In the genomic region with DNA sequence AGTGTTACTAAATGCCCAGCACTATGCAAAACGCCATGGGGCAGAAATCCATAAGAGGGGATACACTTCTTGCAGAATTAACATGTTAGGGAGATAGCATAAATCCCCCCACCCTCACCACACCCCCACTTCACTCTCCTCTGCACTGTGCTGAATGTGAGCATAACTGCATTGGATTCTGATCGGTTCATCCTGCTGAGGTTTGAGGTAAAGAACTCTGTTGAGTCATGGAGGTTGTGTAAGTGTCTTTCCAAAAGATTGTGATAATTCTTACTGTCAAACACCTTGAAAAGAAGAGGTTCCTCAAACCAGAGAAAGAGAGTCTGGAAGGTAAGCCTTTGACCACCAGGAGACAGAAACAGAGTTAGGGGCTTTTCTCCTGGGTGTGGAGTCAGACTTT, we compare ENCODE assay signal across 22 cellular contexts. TPM values are rescaled to one million over a fixed set of nuclear protein-coding genes. Genes with fewer than 3 reads are reported as not detected.
DNase-seq lines count a peak whose midpoint lies in the region; ATAC-seq and TF ChIP-seq lines count a peak whose summit lies in the region.
"Had no signal": no experiment of that assay in that cellular context is flagged by ENCODE, and none has a peak within 500 bp of the region (broad histone marks: within the 10 kb centered on the region; RNA-seq: fewer than 3 reads in every experiment).

No MANE protein-coding gene starts in this region.

- H3K4me1 Mint-ChIP-seq in activated CD4-positive, alpha-beta T cell treated with anti-CD3 and anti-CD28 coated beads, Interleukin-2, amount 10 ng/mL, durations not matched to agents 24 days and 14 days = peaks cover 24% of the 10 kb centered on the region
- H3K4me1 Mint-ChIP-seq in WTC11 = peaks cover 54% of the 10 kb centered on the region

- H3K27me3 ChIP-seq in iPS-20b (ENCODE audit: insufficient read depth, low read length) = no peaks in the 10 kb centered on the region
- no peaks in the 10 kb centered on the region for H3K27me3 ChIP-seq in upper lobe of left lung
- H3K27me3 ChIP-seq: uterus had no signal

- H3K36me3 Mint-ChIP-seq in activated CD4-positive, alpha-beta T cell treated with anti-CD3 and anti-CD28 coated beads, Interleukin-2, amount 10 ng/mL, durations not matched to agents 24 days and 14 days (ENCODE audit: low read depth) = peaks cover 4% of the 10 kb centered on the region
- H3K36me3 Mint-ChIP-seq in WTC11 = peaks cover 13% of the 10 kb centered on the region
- H3K36me3 Mint-ChIP-seq: activated naive CD8-positive, alpha-beta T cell; CD8-positive, alpha-beta T cell; naive thymus-derived CD8-positive, alpha-beta T cell had no signal

- H3K9me3 ChIP-seq in iPS-20b (ENCODE audit: insufficient read depth, low read depth, low read length) = no peaks in the 10 kb centered on the region
- no peaks in the 10 kb centered on the region for H3K9me3 ChIP-seq in upper lobe of left lung
- H3K9me3 ChIP-seq: psoas muscle, SJCRH30, uterus had no signal

- TF ChIP-seq POLR2A in upper lobe of left lung (IDR thresholded peaks at IDR 0.05) = no peak

- H3K36me3 ChIP-seq in iPS-20b (ENCODE audit: insufficient read depth, low read depth, low read length) (peaks cover 20% of the 10 kb centered on the region; the same call in 1 of the 2 replicates), upper lobe of left lung (peaks cover 0 to 2% (median 0%) of the 10 kb centered on the region in 4 donors)
- H3K36me3 ChIP-seq: SJCRH30, uterus had no signal

- TF ChIP-seq CTCF in WTC11 (IDR thresholded peaks at IDR 0.05) = no peak
- TF ChIP-seq CTCF in upper lobe of left lung (IDR thresholded peaks at IDR 0.05) = no peak

- intact Hi-C loops in activated CD4-positive, alpha-beta T cell treated with anti-CD3 and anti-CD28 coated beads, Interleukin-2, amount 10 ng/mL, durations not matched to agents 24 days and 14 days (cut with micrococcal nuclease) = no loop called here

- no peak overlapping the region for H3K4me3 Mint-ChIP-seq in activated CD4-positive, alpha-beta T cell treated with anti-CD3 and anti-CD28 coated beads, Interleukin-2, amount 10 ng/mL, durations not matched to agents 24 days and 14 days
- no peak overlapping the region for H3K4me3 Mint-ChIP-seq in WTC11
- H3K4me3 Mint-ChIP-seq: activated naive CD8-positive, alpha-beta T cell; activated T-cell treated with anti-CD3 and anti-CD28 coated beads, Interleukin-2, amount 50 U/mL, for 4 hours; CD8-positive, alpha-beta T cell had no signal

- 79 to 83% methylated on average over 2 of the region's 2 CpGs for WGBS in upper lobe of left lung, 2 donors

- H3K27me3 Mint-ChIP-seq in activated CD4-positive, alpha-beta T cell treated with anti-CD3 and anti-CD28 coated beads, Interleukin-2, amount 10 ng/mL, durations not matched to agents 24 days and 14 days = peaks cover 5% of the 10 kb centered on the region
- H3K27me3 Mint-ChIP-seq in WTC11 (ENCODE audit: low read depth) = no peaks in the 10 kb centered on the region
- H3K27me3 Mint-ChIP-seq: activated naive CD8-positive, alpha-beta T cell had no signal

- POLR2A ChIA-PET in WTC11 (lab: Charles Lee) = no interaction called here

- DNase-seq in activated CD4-positive, alpha-beta T cell treated with anti-CD3 and anti-CD28 coated beads, Interleukin-2, amount 10 ng/mL, durations not matched to agents 24 days and 14 days = no peak
- DNase-seq in activated CD4-positive, alpha-beta T cell treated with anti-CD3 and anti-CD28 coated beads, Interleukin-2, amount 50 U/mL, for 4 hours = no peak
- DNase-seq in WTC11 (ENCODE audit: low spot score) (no peak), upper lobe of left lung (no peak), GF-D8 (lab: John Stamatoyannopoulos, UW) (no peak), H4 (ENCODE audit: low spot score) (no peak), NCI-H1930 (lab: John Stamatoyannopoulos, UW) (no peak)
- DNase-seq: activated CD4-positive, alpha-beta T cell treated with anti-CD3 and anti-CD28 coated beads, Interleukin-2, amount 50 U/mL, for 48 hours; activated T-cell treated with anti-CD3 and anti-CD28 coated beads, Interleukin-2, amount 50 U/mL, for 4 hours; CD8-positive, alpha-beta T cell; DND-41; naive thymus-derived CD8-positive, alpha-beta T cell; NCI-H1105; NCI-H2227 treated with DMSO at 0.1 percent for 48 hours; psoas muscle; stimulated activated CD4-positive, alpha-beta T cell treated with anti-CD3 and anti-CD28 coated beads, Interleukin-12 subunit alpha, Interleukin-12 subunit beta, amount 100 ng/mL, for 4 hours; stimulated activated naive CD4-positive, alpha-beta T cell; uterus had no signal

- H3K4me1 ChIP-seq in iPS-20b (ENCODE audit: insufficient read depth, low read length) (peaks cover 14% of the 10 kb centered on the region; the same call in 1 of the 2 replicates), upper lobe of left lung (peaks cover 0 to 19% (median 10%) of the 10 kb centered on the region in 4 donors)
- H3K4me1 ChIP-seq: psoas muscle, SJCRH30, uterus had no signal

- CTCF ChIA-PET in WTC11 (lab: Charles Lee) = no interaction called here

- TF ChIP-seq EP300 in upper lobe of left lung (IDR thresholded peaks at IDR 0.05) = no peak

- no peak for ATAC-seq in WTC11
- ATAC-seq in upper lobe of left lung (ENCODE audit: low FRiP score in 2 of 2) = no peak
- ATAC-seq: activated T-cell treated with anti-CD3 and anti-CD28 coated beads, Interleukin-2, amount 50 U/mL, for 4 hours; CD8-positive, alpha-beta T cell; naive thymus-derived CD8-positive, alpha-beta T cell; psoas muscle had no signal

- H3K4me3 ChIP-seq in iPS-20b (ENCODE audit: low read length) (no peak overlapping the region), upper lobe of left lung (no peak overlapping the region)
- H3K4me3 ChIP-seq: lung, psoas muscle, SJCRH30, uterus had no signal

- H3K9me3 Mint-ChIP-seq in activated CD4-positive, alpha-beta T cell treated with anti-CD3 and anti-CD28 coated beads, Interleukin-2, amount 10 ng/mL, durations not matched to agents 24 days and 14 days = no peaks in the 10 kb centered on the region
- H3K9me3 Mint-ChIP-seq in WTC11 = no peaks in the 10 kb centered on the region
- H3K9me3 Mint-ChIP-seq: activated T-cell treated with anti-CD3 and anti-CD28 coated beads, Interleukin-2, amount 50 U/mL, for 4 hours; CD8-positive, alpha-beta T cell had no signal

- 0 out of 2 replicates have a peak overlapping the region, but pooled peaks have one; percentile 34 for H3K9ac ChIP-seq in iPS-20b (ENCODE audit: low read depth, low read length)

- peak overlapping the region; percentile 27 for H3K27ac ChIP-seq in iPS-20b (ENCODE audit: low read length)
- peak overlapping the region; percentile 21 to 80 (median 77) for H3K27ac ChIP-seq in upper lobe of left lung
- H3K27ac ChIP-seq: psoas muscle, SJCRH30, uterus had no signal

- peak overlapping the region; percentile 73 for H3K27ac Mint-ChIP-seq in activated CD4-positive, alpha-beta T cell treated with anti-CD3 and anti-CD28 coated beads, Interleukin-2, amount 10 ng/mL, durations not matched to agents 24 days and 14 days
- peak overlapping the region; percentile 85 for H3K27ac Mint-ChIP-seq in WTC11
- H3K27ac Mint-ChIP-seq: activated naive CD8-positive, alpha-beta T cell; CD8-positive, alpha-beta T cell had no signal

TF ChIP-seq in WTC11, 78 proteins besides CTCF, POLR2A, EP300 and RAD21:
- TF ChIP-seq IRF2 (CRISPR knock-in tag; IDR thresholded peaks at IDR 0.05; ENCODE audit: borderline replicate concordance, low read depth) (no peak), ATF1 (CRISPR knock-in tag; IDR thresholded peaks at IDR 0.05) (no peak), FOXK1 (CRISPR knock-in tag; IDR thresholded peaks at IDR 0.05) (no peak), HMGA2 (CRISPR knock-in tag; IDR thresholded peaks at IDR 0.05) (no peak), RORB (CRISPR knock-in tag; IDR thresholded peaks at IDR 0.05) (no peak)
- TF ChIP-seq, protein P1, sequence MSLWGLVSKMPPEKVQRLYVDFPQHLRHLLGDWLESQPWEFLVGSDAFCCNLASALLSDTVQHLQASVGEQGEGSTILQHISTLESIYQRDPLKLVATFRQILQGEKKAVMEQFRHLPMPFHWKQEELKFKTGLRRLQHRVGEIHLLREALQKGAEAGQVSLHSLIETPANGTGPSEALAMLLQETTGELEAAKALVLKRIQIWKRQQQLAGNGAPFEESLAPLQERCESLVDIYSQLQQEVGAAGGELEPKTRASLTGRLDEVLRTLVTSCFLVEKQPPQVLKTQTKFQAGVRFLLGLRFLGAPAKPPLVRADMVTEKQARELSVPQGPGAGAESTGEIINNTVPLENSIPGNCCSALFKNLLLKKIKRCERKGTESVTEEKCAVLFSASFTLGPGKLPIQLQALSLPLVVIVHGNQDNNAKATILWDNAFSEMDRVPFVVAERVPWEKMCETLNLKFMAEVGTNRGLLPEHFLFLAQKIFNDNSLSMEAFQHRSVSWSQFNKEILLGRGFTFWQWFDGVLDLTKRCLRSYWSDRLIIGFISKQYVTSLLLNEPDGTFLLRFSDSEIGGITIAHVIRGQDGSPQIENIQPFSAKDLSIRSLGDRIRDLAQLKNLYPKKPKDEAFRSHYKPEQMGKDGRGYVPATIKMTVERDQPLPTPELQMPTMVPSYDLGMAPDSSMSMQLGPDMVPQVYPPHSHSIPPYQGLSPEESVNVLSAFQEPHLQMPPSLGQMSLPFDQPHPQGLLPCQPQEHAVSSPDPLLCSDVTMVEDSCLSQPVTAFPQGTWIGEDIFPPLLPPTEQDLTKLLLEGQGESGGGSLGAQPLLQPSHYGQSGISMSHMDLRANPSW (CRISPR knock-in tag; conservative IDR thresholded peaks at IDR 0.05; ENCODE audit: low read depth) = no peak
- TF ChIP-seq, protein P2, sequence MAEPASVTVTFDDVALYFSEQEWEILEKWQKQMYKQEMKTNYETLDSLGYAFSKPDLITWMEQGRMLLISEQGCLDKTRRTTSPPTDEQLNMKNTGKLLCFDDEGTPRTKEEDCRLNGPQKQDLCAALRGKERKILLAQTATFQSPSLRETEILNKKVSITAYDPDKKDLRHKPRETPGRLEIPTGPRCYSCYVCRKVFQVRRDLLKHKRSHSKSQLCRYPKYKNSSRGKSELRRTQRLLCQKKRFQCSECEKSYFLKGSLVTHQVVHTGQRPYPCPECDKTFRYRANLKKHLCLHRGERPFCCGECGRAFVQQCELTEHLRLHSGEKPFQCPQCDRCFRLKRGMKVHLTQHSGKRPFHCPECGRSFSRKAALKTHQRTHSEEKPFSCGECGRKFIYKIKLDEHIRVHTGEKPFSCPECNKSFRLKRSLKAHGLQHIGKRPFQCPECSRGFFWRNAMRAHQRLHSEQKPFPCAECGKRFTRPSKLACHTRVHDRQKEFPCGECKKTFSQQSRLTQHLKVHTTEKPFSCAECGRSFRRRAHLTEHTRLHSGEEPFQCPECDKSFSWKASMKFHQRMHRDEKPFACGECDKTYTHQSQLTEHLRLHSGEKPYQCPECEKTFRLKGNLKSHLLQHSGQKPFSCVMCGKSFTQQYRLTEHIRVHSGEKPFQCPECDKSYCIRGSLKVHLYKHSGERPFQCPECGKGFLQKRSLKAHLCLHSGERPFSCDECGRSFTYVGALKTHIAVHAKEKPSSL (CRISPR knock-in tag; conservative IDR thresholded peaks at IDR 0.05) = no peak

RNA-seq across cellular contexts. Expression of a gene that starts 43.6 kb away (rescaled TPM):
- total RNA-seq in activated CD4-positive, alpha-beta T cell treated with anti-CD3 and anti-CD28 coated beads, Interleukin-2, amount 10 ng/mL, durations not matched to agents 24 days and 14 days = 10.7 and 13.0 TPM in 2 replicates
- total RNA-seq in WTC11 (2021) (89.0 to 97.9 TPM (median 92.5 TPM) in 3 replicates), upper lobe of left lung (100 to 1,000 TPM; 111 to 448 (median 149) TPM)
- total RNA-seq in H4 (2014; rRNA removed; shearing (Covaris generic)) = 5.2 and 8.3 TPM in 2 replicates
- total RNA-seq: CD8-positive, alpha-beta T cell; SJCRH30 had no signal
